In the genomic region with DNA sequence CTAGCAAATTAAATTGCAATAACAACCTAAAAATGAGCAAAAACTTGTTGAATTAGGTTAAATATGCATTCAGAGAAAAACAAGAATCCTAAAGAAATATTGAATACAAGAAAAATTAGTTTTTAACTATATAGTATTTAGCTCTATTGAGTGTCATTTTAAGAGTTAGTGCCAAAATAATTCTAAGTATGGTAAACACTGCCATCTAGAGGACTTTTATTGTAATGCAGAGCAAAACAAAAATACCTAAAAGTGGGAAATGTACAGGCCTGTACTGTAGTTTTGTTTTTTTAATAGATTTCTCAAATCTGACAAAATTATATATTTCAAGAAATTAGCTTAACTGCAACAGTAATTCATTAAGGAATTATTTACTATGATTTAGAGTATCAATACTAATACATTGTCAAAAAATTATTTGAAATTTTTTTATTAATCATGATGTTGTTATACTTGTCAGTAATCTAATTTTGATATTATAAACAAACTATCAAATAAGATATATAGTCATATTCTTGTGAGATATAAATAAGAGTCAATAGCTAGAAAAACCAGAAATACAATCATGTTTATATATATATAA, we compare ENCODE assay signal across 8 cellular contexts. TPM values are rescaled to one million over a fixed set of nuclear protein-coding genes. Genes with fewer than 3 reads are reported as not detected.
DNase-seq lines count a peak whose midpoint lies in the region; ATAC-seq and TF ChIP-seq lines count a peak whose summit lies in the region.

No MANE protein-coding gene starts in this region.

- no peak overlapping the region for H3K4me3 Mint-ChIP-seq in CD8-positive, alpha-beta T cell
- H3K4me3 Mint-ChIP-seq in T-helper 17 cell: no peak overlapping the region
- H3K4me3 Mint-ChIP-seq in immature natural killer cell: no peak overlapping the region

- no peaks in the 10 kb centered on the region for H3K27me3 ChIP-seq in CD8-positive, alpha-beta T cell (ENCODE audit: insufficient read depth, low read length)
- no peaks in the 10 kb centered on the region for H3K27me3 ChIP-seq in vagina

- no peak for TF ChIP-seq EP300 in Ishikawa (IDR thresholded peaks at IDR 0.05; ENCODE audit: borderline replicate concordance)

- CTCF ChIA-PET in CD8-positive, alpha-beta T cell (lab: Charles Lee): interaction anchor here (0.8 to 1.6 kb wide), 4 partner anchors 9 to 26 kb away, joined by 3 to 8 read pairs (median 4); no protein-coding TSS in a partner anchor

- TF ChIP-seq CTCF in CD8-positive, alpha-beta T cell (IDR thresholded peaks at IDR 0.05): peak; percentile 91
- TF ChIP-seq CTCF in vagina (IDR thresholded peaks at IDR 0.05): peak; percentile 44 to 77 (median 68)

- H3K27me3 Mint-ChIP-seq in CD8-positive, alpha-beta T cell (ENCODE audit: low read depth): no peaks in the 10 kb centered on the region
- H3K27me3 Mint-ChIP-seq in T-helper 17 cell (no peaks in the 10 kb centered on the region), immature natural killer cell (ENCODE audit: low read depth in 3 of 3) (peaks cover 0 to 5% (median 0%) of the 10 kb centered on the region in 3 donors)

- DNase-seq in CD8-positive, alpha-beta T cell: no peak
- DNase-seq in T-helper 17 cell (no peak), immature natural killer cell (peak; percentile 20 to 40 (median 33)), vagina (ENCODE audit: extremely low spot score in 2 of 2) (no peak), cortex of kidney (lab: John Stamatoyannopoulos, UW) (no peak)
- no peak for DNase-seq in stimulated activated CD4-positive, alpha-beta T cell treated with anti-CD3 and anti-CD28 coated beads, Interleukin-4, amount 100 ng/mL, for 4 hours

- no peak overlapping the region for H3K27ac Mint-ChIP-seq in CD8-positive, alpha-beta T cell
- H3K27ac Mint-ChIP-seq in T-helper 17 cell (no peak overlapping the region), immature natural killer cell (no peak overlapping the region)

- no peak overlapping the region for H3K27ac ChIP-seq in CD8-positive, alpha-beta T cell (ENCODE audit: low read depth, low read length)
- H3K27ac ChIP-seq in vagina: no peak overlapping the region

- no peaks in the 10 kb centered on the region for H3K36me3 ChIP-seq in CD8-positive, alpha-beta T cell (ENCODE audit: insufficient read depth, low read length)
- no peaks in the 10 kb centered on the region for H3K36me3 ChIP-seq in vagina

- TF ChIP-seq POLR2A in vagina (IDR thresholded peaks at IDR 0.05): no peak

- H3K9me3 ChIP-seq in CD8-positive, alpha-beta T cell (ENCODE audit: low read length): no peaks in the 10 kb centered on the region
- no peaks in the 10 kb centered on the region for H3K9me3 ChIP-seq in T-helper 17 cell (ENCODE audit: control insufficient read depth, low read length, poor library complexity, severe bottlenecking)
- no peaks in the 10 kb centered on the region for H3K9me3 ChIP-seq in vagina

- H3K4me1 Mint-ChIP-seq in CD8-positive, alpha-beta T cell (ENCODE audit: low read depth): no peaks in the 10 kb centered on the region
- H3K4me1 Mint-ChIP-seq in T-helper 17 cell (no peaks in the 10 kb centered on the region), immature natural killer cell (no peaks in the 10 kb centered on the region)

- H3K9me3 Mint-ChIP-seq in CD8-positive, alpha-beta T cell: no peaks in the 10 kb centered on the region
- no peaks in the 10 kb centered on the region for H3K9me3 Mint-ChIP-seq in immature natural killer cell

- peak; percentile 69 for TF ChIP-seq RAD21 in Ishikawa (IDR thresholded peaks at IDR 0.05; ENCODE audit: low read depth)

- ATAC-seq in CD8-positive, alpha-beta T cell: peak; percentile 42
- peak; percentile 80 for ATAC-seq in GM19438 (IDR thresholded peaks at IDR 0.05; ENCODE audit: low read depth, unreplicated experiment)
- peak; percentile 50 for ATAC-seq in T-helper 17 cell

- POLR2A ChIA-PET in CD8-positive, alpha-beta T cell (lab: Charles Lee): no interaction called here

- no peaks in the 10 kb centered on the region for H3K4me1 ChIP-seq in CD8-positive, alpha-beta T cell (ENCODE audit: insufficient read depth, low read length)
- H3K4me1 ChIP-seq in vagina: no peaks in the 10 kb centered on the region

- H3K36me3 Mint-ChIP-seq in CD8-positive, alpha-beta T cell: no peaks in the 10 kb centered on the region
- no peaks in the 10 kb centered on the region for H3K36me3 Mint-ChIP-seq in T-helper 17 cell (ENCODE audit: low read depth)
- no peaks in the 10 kb centered on the region for H3K36me3 Mint-ChIP-seq in immature natural killer cell

- intact Hi-C loops in CD8-positive, alpha-beta T cell (cut with DNase I, micrococcal nuclease): loop anchor here in 1 of 2 experiments (10.0 kb wide), 1 partner anchor 614 kb away; no protein-coding TSS in a partner anchor
- intact Hi-C loops in vagina (cut with DNase I): no loop called here

- H3K4me3 ChIP-seq in CD8-positive, alpha-beta T cell (ENCODE audit: low read depth, low read length): no peak overlapping the region
- H3K4me3 ChIP-seq in vagina: no peak overlapping the region

TF ChIP-seq in Ishikawa, 13 proteins besides CTCF, POLR2A, EP300 and RAD21:
- no peak for TF ChIP-seq FOXM1 (IDR thresholded peaks at IDR 0.05; ENCODE audit: borderline replicate concordance, low read depth)
- TF ChIP-seq TCF12 (IDR thresholded peaks at IDR 0.05; ENCODE audit: low read depth): no peak
- TF ChIP-seq TEAD4 (IDR thresholded peaks at IDR 0.05): no peak
- TF ChIP-seq EGR1 (IDR thresholded peaks at IDR 0.05): no peak
- TF ChIP-seq NFIC (IDR thresholded peaks at IDR 0.05): no peak
- TF ChIP-seq TAF1 (IDR thresholded peaks at IDR 0.05; ENCODE audit: low read depth): no peak
- TF ChIP-seq, protein P1, sequence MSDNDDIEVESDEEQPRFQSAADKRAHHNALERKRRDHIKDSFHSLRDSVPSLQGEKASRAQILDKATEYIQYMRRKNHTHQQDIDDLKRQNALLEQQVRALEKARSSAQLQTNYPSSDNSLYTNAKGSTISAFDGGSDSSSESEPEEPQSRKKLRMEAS (IDR thresholded peaks at IDR 0.05): no peak
- TF ChIP-seq CEBPB (IDR thresholded peaks at IDR 0.05): no peak
- TF ChIP-seq YY1 (IDR thresholded peaks at IDR 0.05; ENCODE audit: low read depth): no peak
- TF ChIP-seq ZBTB7A (IDR thresholded peaks at IDR 0.05; ENCODE audit: low read depth): no peak
- TF ChIP-seq CREB1 (IDR thresholded peaks at IDR 0.05; ENCODE audit: low read depth): no peak
- TF ChIP-seq, protein P2, sequence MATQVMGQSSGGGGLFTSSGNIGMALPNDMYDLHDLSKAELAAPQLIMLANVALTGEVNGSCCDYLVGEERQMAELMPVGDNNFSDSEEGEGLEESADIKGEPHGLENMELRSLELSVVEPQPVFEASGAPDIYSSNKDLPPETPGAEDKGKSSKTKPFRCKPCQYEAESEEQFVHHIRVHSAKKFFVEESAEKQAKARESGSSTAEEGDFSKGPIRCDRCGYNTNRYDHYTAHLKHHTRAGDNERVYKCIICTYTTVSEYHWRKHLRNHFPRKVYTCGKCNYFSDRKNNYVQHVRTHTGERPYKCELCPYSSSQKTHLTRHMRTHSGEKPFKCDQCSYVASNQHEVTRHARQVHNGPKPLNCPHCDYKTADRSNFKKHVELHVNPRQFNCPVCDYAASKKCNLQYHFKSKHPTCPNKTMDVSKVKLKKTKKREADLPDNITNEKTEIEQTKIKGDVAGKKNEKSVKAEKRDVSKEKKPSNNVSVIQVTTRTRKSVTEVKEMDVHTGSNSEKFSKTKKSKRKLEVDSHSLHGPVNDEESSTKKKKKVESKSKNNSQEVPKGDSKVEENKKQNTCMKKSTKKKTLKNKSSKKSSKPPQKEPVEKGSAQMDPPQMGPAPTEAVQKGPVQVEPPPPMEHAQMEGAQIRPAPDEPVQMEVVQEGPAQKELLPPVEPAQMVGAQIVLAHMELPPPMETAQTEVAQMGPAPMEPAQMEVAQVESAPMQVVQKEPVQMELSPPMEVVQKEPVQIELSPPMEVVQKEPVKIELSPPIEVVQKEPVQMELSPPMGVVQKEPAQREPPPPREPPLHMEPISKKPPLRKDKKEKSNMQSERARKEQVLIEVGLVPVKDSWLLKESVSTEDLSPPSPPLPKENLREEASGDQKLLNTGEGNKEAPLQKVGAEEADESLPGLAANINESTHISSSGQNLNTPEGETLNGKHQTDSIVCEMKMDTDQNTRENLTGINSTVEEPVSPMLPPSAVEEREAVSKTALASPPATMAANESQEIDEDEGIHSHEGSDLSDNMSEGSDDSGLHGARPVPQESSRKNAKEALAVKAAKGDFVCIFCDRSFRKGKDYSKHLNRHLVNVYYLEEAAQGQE (IDR thresholded peaks at IDR 0.05; ENCODE audit: low read depth): no peak
- TF ChIP-seq, protein P3, sequence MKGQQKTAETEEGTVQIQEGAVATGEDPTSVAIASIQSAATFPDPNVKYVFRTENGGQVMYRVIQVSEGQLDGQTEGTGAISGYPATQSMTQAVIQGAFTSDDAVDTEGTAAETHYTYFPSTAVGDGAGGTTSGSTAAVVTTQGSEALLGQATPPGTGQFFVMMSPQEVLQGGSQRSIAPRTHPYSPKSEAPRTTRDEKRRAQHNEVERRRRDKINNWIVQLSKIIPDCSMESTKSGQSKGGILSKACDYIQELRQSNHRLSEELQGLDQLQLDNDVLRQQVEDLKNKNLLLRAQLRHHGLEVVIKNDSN (IDR thresholded peaks at IDR 0.05): no peak

RNA-seq across cellular contexts. Expression of a gene that starts 8.2 kb away (rescaled TPM):
- total RNA-seq in CD8-positive, alpha-beta T cell: under 1 TPM; 0.19 to 0.38 TPM
- total RNA-seq in T-helper 17 cell (under 1 TPM; 0.50 to 0.67 TPM), vagina (3.7 TPM)
- under 1 TPM in 2 of 3 donors, not detected in 1; 0.56 to 0.77 TPM for polyA plus RNA-seq in immature natural killer cell

Comparison
In these comparisons a context has a peak if more than half of its experiments do, and no peak if none do; other contexts are left out.
1. DNase-seq: peak in immature natural killer cell (3 of 3); none in CD8-positive, alpha-beta T cell (0 of 7), T-helper 17 cell (0 of 3), vagina (0 of 2), cortex of kidney (single experiment) and stimulated activated CD4-positive, alpha-beta T cell treated with anti-CD3 and anti-CD28 coated beads, Interleukin-4, amount 100 ng/mL, for 4 hours (0 of 2).
2. Peak in every context shown above with its lines, with median percentiles within 50 percentile points of each other: ATAC-seq.